In genomic region chr20:34570859-34571306, GRCh38 we compare ENCODE assay signal across 11 cellular contexts. TPM values are rescaled to one million over a fixed set of nuclear protein-coding genes. Genes with fewer than 3 reads are reported as not detected.
DNase-seq lines count a peak whose midpoint lies in the region; ATAC-seq, FAIRE-seq and TF ChIP-seq lines count a peak whose summit lies in the region.
"Had no signal": no experiment of that assay in that cellular context is flagged by ENCODE, and none has a peak within 500 bp of the region (broad histone marks: within the 10 kb centered on the region; RNA-seq: fewer than 3 reads in every experiment).

No MANE protein-coding gene starts in this region.

- H3K79me2 ChIP-seq in GM12878 (ENCODE audit: control insufficient read depth, insufficient read depth, low read length): no peaks in the 10 kb centered on the region

- POLR2A ChIA-PET in activated CD4-positive, alpha-beta T cell treated with anti-CD3 and anti-CD28 coated beads for 36 hours (lab: Charles Lee): no interaction called here
- POLR2A ChIA-PET in GM12878 (lab: Charles Lee): no interaction called here

- in situ Hi-C loops in GM12878 (cut with MboI): no loop called here

- TF ChIP-seq POLR2A in GM12878 (IDR thresholded peaks at IDR 0.05; ENCODE audit: low read depth, low read length) (no peak), H54 (IDR thresholded peaks at IDR 0.05; ENCODE audit: low read depth, low read length) (no peak)

- H3K4me2 ChIP-seq in GM12878 (ENCODE audit: control insufficient read depth, insufficient read depth): no peak overlapping the region

- H3K27ac Mint-ChIP-seq in activated CD4-positive, alpha-beta T cell treated with anti-CD3 and anti-CD28 coated beads for 36 hours: peak overlapping the region; percentile 69
- peak overlapping the region; percentile 73 for H3K27ac Mint-ChIP-seq in nephron progenitor cell

- peaks cover 0 to 15% of the 10 kb centered on the region in 2 experiments; a peak in 3 of 4 replicates for H3K36me3 ChIP-seq in GM12878 (ENCODE audit: control insufficient read depth in 2 of 2, insufficient read depth in 2 of 2, low read length in 1 of 2)

- 70% methylated on average over 3 of the region's 3 CpGs for WGBS in GM12878 (ENCODE audit: insufficient coverage, insufficient replicate concordance, low lambda C conversion rate, missing lambda C conversion rate)

- intact Hi-C loops in activated CD4-positive, alpha-beta T cell treated with anti-CD3 and anti-CD28 coated beads for 36 hours (cut with DNase I, micrococcal nuclease): no loop called here
- intact Hi-C loops in GM12878 (cut with micrococcal nuclease; ENCODE audit: unreplicated experiment): no loop called here

- no TSS peak for BruUV-seq in GM12878 (replicated peaks; lab: Mats Ljungman, UMichigan)

- no peaks in the 10 kb centered on the region for H3K9me3 ChIP-seq in GM12878 (replicated peaks; ENCODE audit: control insufficient read depth, insufficient read depth, low read length)

- no peak overlapping the region for H3K4me3 Mint-ChIP-seq in activated CD4-positive, alpha-beta T cell treated with anti-CD3 and anti-CD28 coated beads for 36 hours
- H3K4me3 Mint-ChIP-seq in nephron progenitor cell: no peak overlapping the region

- RAD21 ChIA-PET in GM12878 (lab: Charles Lee; ENCODE audit: unreplicated experiment): interaction anchor here (0.7 kb wide), 1 partner anchor 199 kb away, joined by 4 read pairs; no protein-coding TSS in a partner anchor

- no peak for FAIRE-seq in GM12878 (lab: Jason Lieb, UNC)
- FAIRE-seq in H54 (lab: Jason Lieb, UNC): no peak
- no peak for FAIRE-seq in frontal cortex (lab: Jason Lieb, UNC)

- peak; percentile 36 for ATAC-seq in activated CD4-positive, alpha-beta T cell treated with anti-CD3 and anti-CD28 coated beads for 36 hours
- ATAC-seq in GM12878 (no peak), HG02642 (IDR thresholded peaks at IDR 0.05; ENCODE audit: poor library complexity, unreplicated experiment) (no peak)

- TF ChIP-seq EP300 in GM12878 (IDR thresholded peaks at IDR 0.05; ENCODE audit: borderline replicate concordance in 1 of 2, control insufficient read depth in 1 of 2, low read depth in 2 of 2, low read length in 2 of 2): no peak

- H4K20me1 ChIP-seq in GM12878 (ENCODE audit: control insufficient read depth, insufficient read depth): no peaks in the 10 kb centered on the region

- no peak for TF ChIP-seq RAD21 in GM12878 (IDR thresholded peaks at IDR 0.05; ENCODE audit: insufficient read depth, low read depth, low read length)

- SMC1A ChIA-PET in GM12878 (lab: Charles Lee; ENCODE audit: uncharacterized antibody, unreplicated experiment): interaction anchor here (0.6 kb wide), 1 partner anchor 9 kb away, joined by 3 read pairs; no protein-coding TSS in a partner anchor

- H3K4me1 Mint-ChIP-seq in activated CD4-positive, alpha-beta T cell treated with anti-CD3 and anti-CD28 coated beads for 36 hours: peaks cover 6% of the 10 kb centered on the region
- peaks cover 22% of the 10 kb centered on the region for H3K4me1 Mint-ChIP-seq in nephron progenitor cell

- peak overlapping the region; percentile 31; the same call in 1 of the 2 replicates for H3K27ac ChIP-seq in GM12878 (ENCODE audit: control insufficient read depth, insufficient read depth)

- CTCF ChIA-PET in activated CD4-positive, alpha-beta T cell treated with anti-CD3 and anti-CD28 coated beads for 36 hours (lab: Charles Lee): interaction anchor here (0.8 kb wide), 1 partner anchor 63 kb away, joined by 4 read pairs; no protein-coding TSS in a partner anchor
- CTCF ChIA-PET in GM12878 (lab: Yijun Ruan, JAX): interaction anchor here (0.5 to 0.6 kb wide), 3 partner anchors 17 to 111 kb away, joined by 3 read pairs; no protein-coding TSS in a partner anchor

- no peaks in the 10 kb centered on the region for H3K9me3 Mint-ChIP-seq in activated CD4-positive, alpha-beta T cell treated with anti-CD3 and anti-CD28 coated beads for 36 hours (ENCODE audit: low read depth)
- H3K9me3 Mint-ChIP-seq in nephron progenitor cell: no peaks in the 10 kb centered on the region

- no peaks in the 10 kb centered on the region for H3K27me3 ChIP-seq in GM12878 (replicated peaks in 1 of 2; ENCODE audit: control insufficient read depth in 2 of 2, insufficient read depth in 2 of 2, low read length in 1 of 2)

- no peak overlapping the region for H3K9ac ChIP-seq in GM12878 (ENCODE audit: control insufficient read depth, insufficient read depth, low read length)

- H3K36me3 Mint-ChIP-seq in activated CD4-positive, alpha-beta T cell treated with anti-CD3 and anti-CD28 coated beads for 36 hours (ENCODE audit: low read depth): peaks cover 3% of the 10 kb centered on the region
- peaks cover 43% of the 10 kb centered on the region for H3K36me3 Mint-ChIP-seq in nephron progenitor cell (ENCODE audit: low read depth)

- H2AFZ ChIP-seq in GM12878 (ENCODE audit: control insufficient read depth, low read depth, low read length): no peak overlapping the region; the same call in 1 of the 2 replicates

- H3K4me1 ChIP-seq in GM12878 (ENCODE audit: control insufficient read depth, insufficient read depth, low read length): no peaks in the 10 kb centered on the region

- peak; percentile 29 for DNase-seq in activated CD4-positive, alpha-beta T cell treated with anti-CD3 and anti-CD28 coated beads for 36 hours
- DNase-seq in activated CD4-positive, alpha-beta T cell treated with anti-CD3 and anti-CD28 coated beads, Interleukin-2, amount 50 U/mL, for 4 hours: no peak
- DNase-seq in NOMO-1 treated with DMSO at 0.1 percent for 48 hours (lab: John Stamatoyannopoulos, UW; ENCODE audit: unreplicated experiment) (peak; percentile 58), GM12878 (ENCODE audit: low read depth, low spot score) (no peak), nephron progenitor cell (no peak), H54 (ENCODE audit: insufficient read length, low spot score) (no peak), frontal cortex (ENCODE audit: low spot score in 2 of 2) (no peak)
- DNase-seq: central memory CD4-positive, alpha-beta T cell; NCI-H2227 treated with DMSO at 0.1 percent for 48 hours; T1000 had no signal

- H3K4me3 ChIP-seq in GM12878: no peak overlapping the region

- H3K27me3 Mint-ChIP-seq in activated CD4-positive, alpha-beta T cell treated with anti-CD3 and anti-CD28 coated beads for 36 hours: no peaks in the 10 kb centered on the region
- H3K27me3 Mint-ChIP-seq in nephron progenitor cell (ENCODE audit: low read depth, poor library complexity): peaks cover 3% of the 10 kb centered on the region

- no peak for TF ChIP-seq CTCF in GM12878 (IDR thresholded peaks at IDR 0.05 in 2 of 3, conservative IDR thresholded peaks at IDR 0.05 in 1 of 3; ENCODE audit: control insufficient read depth in 2 of 3, extremely low read depth in 1 of 3, insufficient read depth in 1 of 3, low read depth in 3 of 3, low read length in 3 of 3)
- no peak for TF ChIP-seq CTCF in nephron progenitor cell (IDR thresholded peaks at IDR 0.05)

TF ChIP-seq in GM12878, 131 proteins besides CTCF, POLR2A, EP300 and RAD21 (continues in another document):
- TF ChIP-seq FOS (IDR thresholded peaks at IDR 0.05; ENCODE audit: borderline replicate concordance, extremely low read depth, insufficient read length): no peak

RNA-seq across cellular contexts. Expression of gene MAP1LC3A, which starts 12.4 kb away (rescaled TPM):
- 1 to 10 TPM; 2.5 to 2.7 TPM for total RNA-seq in activated CD4-positive, alpha-beta T cell treated with anti-CD3 and anti-CD28 coated beads for 36 hours
- total RNA-seq in GM12878 (2013; cell fraction: nucleolus; rRNA removed): not detected in 2 replicates
- total RNA-seq in GM12878 (2014; rRNA removed) (0.16 and 1.1 TPM in 2 replicates), GM12878 (2014; rRNA removed; fragmentation: Illumina TruSeq; extraction: Trizol) (0.27 TPM in 1 of 2 replicates, not detected in the other), GM12878 (2021) (0.44 and 0.69 TPM in 2 replicates), frontal cortex (43.2 TPM)
- 0.45 TPM for polyA plus RNA-seq in GM12878 (2011; ENCODE audit: low read depth)
- polyA plus RNA-seq in GM12878 (2011; rRNA removed) (not detected in 2 replicates), GM12878 (2014; fragmentation: Illumina TruSeq; extraction: Trizol) (not detected in 2 replicates), GM12878 (2014; fragmentation: Nextera tagmentation; extraction: Ambion mirVana) (not detected), GM12878 (2014; rRNA removed) (0.35 and 0.60 TPM in 2 replicates), GM12878 (2016; fragmentation: Nextera tagmentation; extraction: Ambion mirVana) (1 to 10 TPM in 1 of 2 experiments, under 1 TPM in 1; 0.33 to 1.2 TPM)
- polyA plus RNA-seq in GM12878 (2011; cell fraction: cytosol; rRNA removed): 0.07 and 0.15 TPM in 2 replicates
- 0.36 and 0.45 TPM in 2 replicates for polyA plus RNA-seq in GM12878 (2011; cell fraction: nucleus; rRNA removed)
- polyA plus RNA-seq in GM12878 (2012): 1.5 and 2.5 TPM in 2 replicates
- not detected in 2 replicates for polyA minus RNA-seq in GM12878 (2011; rRNA and poly(A)+ RNA removed)
- polyA minus RNA-seq in GM12878 (2011; cell fraction: cytosol; rRNA and poly(A)+ RNA removed): not detected in 2 replicates
- polyA minus RNA-seq in GM12878 (2011; cell fraction: nucleus; rRNA and poly(A)+ RNA removed): not detected in 2 replicates

RNA-seq across cellular contexts. Expression of gene DYNLRB1, which starts 54.7 kb away (rescaled TPM):
- 100 to 1,000 TPM in 1 of 2 experiments, 10 to 100 TPM in 1; 83.5 to 122 TPM for total RNA-seq in activated CD4-positive, alpha-beta T cell treated with anti-CD3 and anti-CD28 coated beads for 36 hours
- 25.4 and 25.5 TPM in 2 replicates for total RNA-seq in GM12878 (2013; cell fraction: nucleolus; rRNA removed)
- total RNA-seq in GM12878 (2014; rRNA removed) (114 and 129 TPM in 2 replicates), GM12878 (2014; rRNA removed; fragmentation: Illumina TruSeq; extraction: Trizol) (132 and 149 TPM in 2 replicates), GM12878 (2021) (87.9 and 92.5 TPM in 2 replicates), frontal cortex (50.1 TPM)
- polyA plus RNA-seq in GM12878 (2011; ENCODE audit: low read depth): 405 TPM
- polyA plus RNA-seq in GM12878 (2011; rRNA removed) (81.4 and 135 TPM in 2 replicates), GM12878 (2014; fragmentation: Illumina TruSeq; extraction: Trizol) (250 and 313 TPM in 2 replicates), GM12878 (2014; fragmentation: Nextera tagmentation; extraction: Ambion mirVana) (100 to 1,000 TPM; 185 to 189 TPM), GM12878 (2014; rRNA removed) (97.9 and 123 TPM in 2 replicates), GM12878 (2016; fragmentation: Nextera tagmentation; extraction: Ambion mirVana) (100 to 1,000 TPM; 171 to 194 TPM)
- 130 and 201 TPM in 2 replicates for polyA plus RNA-seq in GM12878 (2011; cell fraction: cytosol; rRNA removed)
- 70.6 and 108 TPM in 2 replicates for polyA plus RNA-seq in GM12878 (2011; cell fraction: nucleus; rRNA removed)
- 190 and 213 TPM in 2 replicates for polyA plus RNA-seq in GM12878 (2012)
- 88.9 and 125 TPM in 2 replicates for polyA minus RNA-seq in GM12878 (2011; rRNA and poly(A)+ RNA removed)
- 30.5 and 33.1 TPM in 2 replicates for polyA minus RNA-seq in GM12878 (2011; cell fraction: cytosol; rRNA and poly(A)+ RNA removed)
- polyA minus RNA-seq in GM12878 (2011; cell fraction: nucleus; rRNA and poly(A)+ RNA removed): 20.2 and 32.2 TPM in 2 replicates

Comparison
In these comparisons a context has a peak if more than half of its experiments do, and no peak if none do; other contexts are left out.
1. DNase-seq: peak in activated CD4-positive, alpha-beta T cell treated with anti-CD3 and anti-CD28 coated beads for 36 hours (single experiment) and NOMO-1 treated with DMSO at 0.1 percent for 48 hours (single experiment); none in activated CD4-positive, alpha-beta T cell treated with anti-CD3 and anti-CD28 coated beads, Interleukin-2, amount 50 U/mL, for 4 hours (0 of 2), GM12878 (single experiment), nephron progenitor cell (single experiment), H54 (single experiment) and frontal cortex (0 of 2).
2. RNA of gene MAP1LC3A, which starts 12.4 kb away (total RNA-seq): 43.2 TPM in frontal cortex (single experiment); 2.5 to 2.7 TPM in activated CD4-positive, alpha-beta T cell treated with anti-CD3 and anti-CD28 coated beads for 36 hours and 0.16 to 1.1 TPM in GM12878; every median in the first group is over 10 times any median in the second.